In the genomic region with DNA sequence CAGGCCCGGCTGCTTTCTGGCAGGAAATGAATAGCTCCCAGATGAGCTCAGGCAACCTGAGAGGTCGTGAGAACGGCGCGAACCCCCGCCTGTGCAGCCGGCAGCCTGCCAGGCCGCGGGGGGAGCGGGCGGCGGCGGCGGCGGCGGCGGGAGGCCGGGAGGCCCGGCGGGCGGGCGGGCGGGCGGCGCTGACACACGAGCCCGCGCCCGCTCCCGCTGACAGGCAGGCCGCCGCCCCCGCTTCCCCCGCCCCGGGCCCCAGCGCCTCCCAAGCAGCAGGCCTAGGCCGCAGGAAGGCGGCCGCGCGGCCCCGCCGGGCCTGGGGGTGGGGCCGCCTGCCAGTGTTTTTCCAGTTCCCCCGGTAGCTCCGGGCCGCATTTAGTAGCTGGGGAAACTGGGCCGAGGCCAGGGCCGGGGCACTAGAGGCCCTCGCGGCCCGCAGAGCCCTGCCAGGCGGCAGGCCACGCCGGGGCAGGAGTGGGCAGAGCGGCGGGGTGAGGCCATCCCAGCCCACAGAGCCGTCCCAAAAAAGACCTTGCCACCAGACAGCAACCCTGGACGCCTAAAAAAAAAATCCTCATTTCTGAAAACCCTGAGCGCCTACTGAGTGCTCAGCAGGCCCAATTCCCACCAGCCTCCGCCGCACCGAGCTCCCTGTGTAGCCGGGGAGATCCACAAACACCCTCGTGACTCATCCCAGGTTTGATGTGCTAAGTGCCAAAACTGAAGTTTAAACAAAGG, we compare ENCODE assay signal across 8 cellular contexts. TPM values are rescaled to one million over a fixed set of nuclear protein-coding genes. Genes with fewer than 3 reads are reported as not detected.
DNase-seq lines count a peak whose midpoint lies in the region; ATAC-seq and TF ChIP-seq lines count a peak whose summit lies in the region.

No MANE protein-coding gene starts in this region.

- H3K4me2 ChIP-seq in SK-N-SH (peak overlapping the region; percentile 84), parathyroid adenoma (ENCODE audit: low read length) (peak overlapping the region; percentile 65)

- intact Hi-C loops in adrenal gland (cut with DNase I): loop anchor here (5.0 kb wide), 2 partner anchors 121 to 126 kb away; no protein-coding TSS in a partner anchor
- intact Hi-C loops in cardiac septum (cut with DNase I): loop anchor here (1.0 to 5.0 kb wide), 4 partner anchors 111 to 173 kb away; no protein-coding TSS in a partner anchor

- H3K79me2 ChIP-seq in SK-N-SH (ENCODE audit: insufficient read depth): peaks cover 15% of the 10 kb centered on the region
- H3K79me2 ChIP-seq in parathyroid adenoma: peaks cover 9% of the 10 kb centered on the region

- peak; percentile 85 for DNase-seq in Caki2 (ENCODE audit: low read depth)
- peak; percentile 91 for DNase-seq in SK-N-SH
- peak; percentile 92 to 96 (median 93) for DNase-seq in adrenal gland
- peak; percentile 94 for DNase-seq in cardiac septum (ENCODE audit: low spot score)
- DNase-seq in ureter (ENCODE audit: low spot score): peak; percentile 91

- in situ Hi-C loops in Caki2 (cut with HindIII; ENCODE audit: low pct_unique_long_range_greater_than_20kb, low sequenced_read_pairs): no loop called here

- CTCF ChIA-PET in SK-N-SH (lab: Yijun Ruan, JAX): interaction anchor here (1.0 to 7.7 kb wide), 11 partner anchors 9 to 361 kb away, joined by 3 to 94 read pairs (median 6); no protein-coding TSS in a partner anchor

- H3K27me3 ChIP-seq in SK-N-SH (ENCODE audit: insufficient read depth) (no peaks in the 10 kb centered on the region), adrenal gland (no peaks in the 10 kb centered on the region), parathyroid adenoma (ENCODE audit: control insufficient read depth, insufficient read depth, low read length) (no peaks in the 10 kb centered on the region)

- H3K4me3 ChIP-seq in SK-N-SH (ENCODE audit: low read depth in 2 of 2, low read length in 1 of 2): peak overlapping the region; percentile 44 to 46
- peak overlapping the region in 1 of 4 donors; percentile 52 for H3K4me3 ChIP-seq in adrenal gland
- peak overlapping the region; percentile 49 for H3K4me3 ChIP-seq in parathyroid adenoma (ENCODE audit: low read depth, low read length)

- peaks cover 22% of the 10 kb centered on the region for H4K20me1 ChIP-seq in SK-N-SH (ENCODE audit: insufficient read depth)

- H3K36me3 ChIP-seq in KOPT-K1 (ENCODE audit: insufficient read depth, low read length) (no peaks in the 10 kb centered on the region), SK-N-SH (replicated peaks in 1 of 2; ENCODE audit: control insufficient read depth in 1 of 2, insufficient read depth in 2 of 2, low read length in 1 of 2) (peaks cover 0 to 7% of the 10 kb centered on the region in 2 experiments), adrenal gland (replicated peaks in 1 of 2) (no peaks in the 10 kb centered on the region), parathyroid adenoma (ENCODE audit: control insufficient read depth, insufficient read depth, low read length) (no peaks in the 10 kb centered on the region)

- POLR2A ChIA-PET in SK-N-SH (lab: Yijun Ruan, JAX): interaction anchor here (0.6 to 5.6 kb wide), 9 partner anchors 11 to 363 kb away, joined by 3 to 49 read pairs (median 4); no protein-coding TSS in a partner anchor

- H2AFZ ChIP-seq in SK-N-SH (ENCODE audit: low read depth) (peak overlapping the region; percentile 34; the same call in 1 of the 2 replicates), parathyroid adenoma (peak overlapping the region; percentile 69)

- TF ChIP-seq CTCF in SK-N-SH (IDR thresholded peaks at IDR 0.05) (no peak), adrenal gland (IDR thresholded peaks at IDR 0.05) (peak in 1 of 6 experiments; percentile 23), parathyroid adenoma (IDR thresholded peaks at IDR 0.05) (peak; percentile 36)

- peak; percentile 41 for ATAC-seq in GM21528 (IDR thresholded peaks at IDR 0.05; ENCODE audit: low FRiP score, unreplicated experiment)

- H3K9ac ChIP-seq in SK-N-SH (peak overlapping the region; percentile 92), parathyroid adenoma (peak overlapping the region; percentile 79)

- peak in 1 of 2 donors; percentile 66 for TF ChIP-seq POLR2A in adrenal gland (IDR thresholded peaks at IDR 0.05)

- H3K27ac ChIP-seq in KOPT-K1 (ENCODE audit: low read depth, low read length, poor library complexity, severe bottlenecking) (peak overlapping the region; percentile 44), SK-N-SH (ENCODE audit: low read depth in 2 of 2, low read length in 1 of 2) (peak overlapping the region; percentile 99), adrenal gland (peak overlapping the region; percentile 90 to 98 (median 97)), parathyroid adenoma (peak overlapping the region; percentile 99)

- WGBS in SK-N-SH (ENCODE audit: low lambda C conversion rate): 9% methylated on average over 19 of the region's 65 CpGs
- WGBS in adrenal gland, 4 donors: 1 to 44% (median 2%) methylated on average over 7 to 63 of the region's 65 CpGs

- H3F3A ChIP-seq in SK-N-SH (replicated peaks; ENCODE audit: insufficient read depth): peaks cover 48% of the 10 kb centered on the region

- H3K9me2 ChIP-seq in SK-N-SH: no peaks in the 10 kb centered on the region

- H3K4me1 ChIP-seq in SK-N-SH (ENCODE audit: control insufficient read depth in 1 of 2, insufficient read depth in 2 of 2, low read depth in 1 of 2, low read length in 1 of 2): peaks cover 15 to 54% of the 10 kb centered on the region in 2 experiments
- peaks cover 13 to 49% of the 10 kb centered on the region in 2 donors for H3K4me1 ChIP-seq in adrenal gland (replicated peaks in 1 of 2)
- H3K4me1 ChIP-seq in parathyroid adenoma: peaks cover 45% of the 10 kb centered on the region

- peak; percentile 43 to 66; a peak in 3 of 4 replicates for TF ChIP-seq EP300 in SK-N-SH (IDR thresholded peaks at IDR 0.05; ENCODE audit: borderline replicate concordance in 1 of 2, low read depth in 1 of 2, low read length in 1 of 2)

- TF ChIP-seq RAD21 in SK-N-SH (IDR thresholded peaks at IDR 0.05; ENCODE audit: low read length): peak; percentile 31

- no peaks in the 10 kb centered on the region for H3K9me3 ChIP-seq in KOPT-K1 (ENCODE audit: insufficient read depth, low read length, poor library complexity, severe bottlenecking)
- no peaks in the 10 kb centered on the region for H3K9me3 ChIP-seq in SK-N-SH
- no peaks in the 10 kb centered on the region for H3K9me3 ChIP-seq in adrenal gland (replicated peaks in 1 of 3)
- H3K9me3 ChIP-seq in parathyroid adenoma (ENCODE audit: control insufficient read depth, low read length): no peaks in the 10 kb centered on the region

TF ChIP-seq in SK-N-SH, 30 proteins besides CTCF, POLR2A, EP300 and RAD21 (continues in another document):
- TF ChIP-seq RXRA (IDR thresholded peaks at IDR 0.05; ENCODE audit: borderline replicate concordance, low read depth) (peak; percentile 47; the same call in 1 of the 2 replicates), GABPA (IDR thresholded peaks at IDR 0.05; ENCODE audit: low read depth) (no peak), TEAD4 (IDR thresholded peaks at IDR 0.05; ENCODE audit: borderline replicate concordance, insufficient read depth) (0 out of 2 replicates have a peak, but pooled peaks have one; percentile 29), MXI1 (IDR thresholded peaks at IDR 0.05; ENCODE audit: low read depth, low read length) (peak; percentile 14; the same call in 1 of the 2 replicates), GATA2 (CRISPR knock-in tag; IDR thresholded peaks at IDR 0.05) (no peak), TAF1 (IDR thresholded peaks at IDR 0.05; ENCODE audit: borderline replicate concordance, low read depth, low read length) (peak; percentile 32; the same call in 1 of the 2 replicates), RCOR1 (IDR thresholded peaks at IDR 0.05; ENCODE audit: low read length) (0 out of 2 replicates have a peak, but pooled peaks have one; percentile 2), CHD2 (IDR thresholded peaks at IDR 0.05; ENCODE audit: low read length, partially characterized antibody) (peak; percentile 34), YY1 (IDR thresholded peaks at IDR 0.05; ENCODE audit: low read depth) (no peak), JUND (IDR thresholded peaks at IDR 0.05) (peak; percentile 30; the same call in 1 of the 2 replicates)
- TF ChIP-seq, protein P1, sequence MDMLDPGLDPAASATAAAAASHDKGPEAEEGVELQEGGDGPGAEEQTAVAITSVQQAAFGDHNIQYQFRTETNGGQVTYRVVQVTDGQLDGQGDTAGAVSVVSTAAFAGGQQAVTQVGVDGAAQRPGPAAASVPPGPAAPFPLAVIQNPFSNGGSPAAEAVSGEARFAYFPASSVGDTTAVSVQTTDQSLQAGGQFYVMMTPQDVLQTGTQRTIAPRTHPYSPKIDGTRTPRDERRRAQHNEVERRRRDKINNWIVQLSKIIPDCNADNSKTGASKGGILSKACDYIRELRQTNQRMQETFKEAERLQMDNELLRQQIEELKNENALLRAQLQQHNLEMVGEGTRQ (IDR thresholded peaks at IDR 0.05; ENCODE audit: borderline replicate concordance, low read depth, low read length): no peak
- TF ChIP-seq, protein P2, sequence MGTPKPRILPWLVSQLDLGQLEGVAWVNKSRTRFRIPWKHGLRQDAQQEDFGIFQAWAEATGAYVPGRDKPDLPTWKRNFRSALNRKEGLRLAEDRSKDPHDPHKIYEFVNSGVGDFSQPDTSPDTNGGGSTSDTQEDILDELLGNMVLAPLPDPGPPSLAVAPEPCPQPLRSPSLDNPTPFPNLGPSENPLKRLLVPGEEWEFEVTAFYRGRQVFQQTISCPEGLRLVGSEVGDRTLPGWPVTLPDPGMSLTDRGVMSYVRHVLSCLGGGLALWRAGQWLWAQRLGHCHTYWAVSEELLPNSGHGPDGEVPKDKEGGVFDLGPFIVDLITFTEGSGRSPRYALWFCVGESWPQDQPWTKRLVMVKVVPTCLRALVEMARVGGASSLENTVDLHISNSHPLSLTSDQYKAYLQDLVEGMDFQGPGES (IDR thresholded peaks at IDR 0.05; ENCODE audit: low read depth, low read length): no peak
- TF ChIP-seq, protein P3, sequence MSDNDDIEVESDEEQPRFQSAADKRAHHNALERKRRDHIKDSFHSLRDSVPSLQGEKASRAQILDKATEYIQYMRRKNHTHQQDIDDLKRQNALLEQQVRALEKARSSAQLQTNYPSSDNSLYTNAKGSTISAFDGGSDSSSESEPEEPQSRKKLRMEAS (IDR thresholded peaks at IDR 0.05; ENCODE audit: low read depth): peak; percentile 12; the same call in 1 of the 2 replicates

RNA-seq across cellular contexts. Expression of a gene that starts 5.6 kb away (rescaled TPM):
- total RNA-seq in Caki2 (2014; rRNA removed; shearing (Covaris generic); ENCODE audit: low replicate concordance): 43.2 and 45.9 TPM in 2 replicates
- polyA plus RNA-seq in SK-N-SH (2012; rRNA removed): 152 and 225 TPM in 2 replicates
- polyA plus RNA-seq in SK-N-SH (2012; cell fraction: cytosol; rRNA removed): 98.1 and 119 TPM in 2 replicates
- 440 and 504 TPM in 2 replicates for polyA plus RNA-seq in SK-N-SH (2012; cell fraction: nucleus; rRNA removed)
- 10 to 100 TPM; 22.8 to 59.3 (median 38.8) TPM for total RNA-seq in adrenal gland
- polyA plus RNA-seq in adrenal gland: 10 to 100 TPM; 14.3 to 34.3 (median 34.2) TPM
- total RNA-seq in cardiac septum: 24.4 TPM
- total RNA-seq in ureter: 230 TPM

Comparison
In these comparisons a context has a peak if more than half of its experiments do, and no peak if none do; other contexts are left out.
1. H3K27ac ChIP-seq: peak in every context shown above with its lines; median percentile 99 in SK-N-SH; 99 in parathyroid adenoma; 97 in adrenal gland; 44 in KOPT-K1.